8 cellular contexts compared by ENCODE assay signal in the genomic region with DNA sequence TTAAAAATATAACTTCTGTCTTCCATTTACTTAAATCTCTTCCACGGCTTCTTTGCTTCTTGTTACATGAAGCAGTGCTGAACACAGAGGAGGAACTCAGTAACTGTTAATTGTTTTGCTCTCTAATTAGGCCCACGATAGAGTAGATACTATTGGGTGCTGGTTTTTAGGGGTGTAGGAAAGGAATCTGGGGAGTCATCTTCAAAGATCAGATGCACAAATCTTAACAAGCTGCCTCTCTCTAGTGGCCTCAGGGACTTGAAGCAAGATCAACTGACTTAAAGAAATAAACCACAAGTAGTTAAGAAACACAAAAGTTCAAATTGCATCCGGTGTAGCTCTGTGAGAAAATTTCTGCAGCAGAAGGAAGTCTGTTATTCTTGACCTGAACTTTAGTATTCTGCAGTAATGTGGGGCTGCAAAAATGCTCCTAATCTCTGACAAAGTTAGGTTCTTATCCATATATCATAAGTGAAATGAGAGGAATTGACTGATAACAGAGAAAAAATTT. TPM values are rescaled to one million over a fixed set of nuclear protein-coding genes. Genes with fewer than 3 reads are reported as not detected.
DNase-seq lines count a peak whose midpoint lies in the region; ATAC-seq, FAIRE-seq and TF ChIP-seq lines count a peak whose summit lies in the region.

No MANE protein-coding gene starts in this region.

- intact Hi-C loops in breast epithelium (cut with DNase I; ENCODE audit: low total_unique reads): no loop called here

- no peaks in the 10 kb centered on the region for H3K27me3 ChIP-seq in breast epithelium

- no peaks in the 10 kb centered on the region for H3K9me3 ChIP-seq in breast epithelium

- peak overlapping the region in 1 of 2 donors; percentile 39 for H3K27ac ChIP-seq in breast epithelium

- TF ChIP-seq CTCF in NB4 (IDR thresholded peaks at IDR 0.05; ENCODE audit: low read depth, low read length) (no peak), fibroblast of pulmonary artery (IDR thresholded peaks at IDR 0.05; ENCODE audit: low read length, missing control alignments) (no peak), breast epithelium (IDR thresholded peaks at IDR 0.05) (no peak)

- no peaks in the 10 kb centered on the region for H3K36me3 ChIP-seq in breast epithelium

- FAIRE-seq in GM12891 (lab: Jason Lieb, UNC): peak; percentile 69

- peak; percentile 90 for ATAC-seq in GM21737 (IDR thresholded peaks at IDR 0.05; ENCODE audit: unreplicated experiment)

- H3K4me3 ChIP-seq in NB4 (ENCODE audit: low read depth, low read length): peak overlapping the region; percentile 21
- no peak overlapping the region for H3K4me3 ChIP-seq in fibroblast of pulmonary artery (replicated peaks; ENCODE audit: low read depth, low read length)
- H3K4me3 ChIP-seq in breast epithelium: no peak overlapping the region

- TF ChIP-seq POLR2A in GM12891 (IDR thresholded peaks at IDR 0.05; ENCODE audit: low read depth, low read length): no peak
- TF ChIP-seq POLR2A in NB4 (IDR thresholded peaks at IDR 0.05; ENCODE audit: extremely low read depth, insufficient read length): no peak
- no peak for TF ChIP-seq POLR2A in breast epithelium (IDR thresholded peaks at IDR 0.05)

- H3K4me1 ChIP-seq in breast epithelium: peaks cover 0 to 4% of the 10 kb centered on the region in 2 donors

- DNase-seq in GM12891 (ENCODE audit: insufficient read length, low spot score) (no peak), NB4 (ENCODE audit: low read depth) (peak; percentile 89), fibroblast of pulmonary artery (ENCODE audit: low read depth) (peak; percentile 72), hypothalamus (lab: John Stamatoyannopoulos, UW) (no peak), breast epithelium (ENCODE audit: low spot score in 2 of 2) (no peak), NCI-H2196 treated with DMSO at 0.1 percent for 48 hours (lab: John Stamatoyannopoulos, UW; ENCODE audit: unreplicated experiment) (no peak), NCI-H187 treated with DMSO at 0.1 percent for 48 hours (lab: John Stamatoyannopoulos, UW) (no peak)

TF ChIP-seq in GM12891, 5 proteins besides CTCF, POLR2A, EP300 and RAD21:
- no peak for TF ChIP-seq SPI1 (IDR thresholded peaks at IDR 0.05; ENCODE audit: low read depth, low read length)
- no peak for TF ChIP-seq POU2F2 (IDR thresholded peaks at IDR 0.05; ENCODE audit: low read depth, low read length)
- TF ChIP-seq TAF1 (IDR thresholded peaks at IDR 0.05; ENCODE audit: low read depth, low read length): peak; percentile 24; the same call in 1 of the 2 replicates

RNA-seq across cellular contexts. Expression of gene CHST2, which starts 51.6 kb away (rescaled TPM):
- 21.8 TPM for polyA plus RNA-seq in GM12891 (2012; ENCODE audit: low read depth, missing spikeins)
- 1 to 10 TPM; 3.0 to 6.9 (median 4.5) TPM for total RNA-seq in breast epithelium

Comparison
In these comparisons a context has a peak if more than half of its experiments do, and no peak if none do; other contexts are left out.
1. DNase-seq: peak in NB4 (single experiment) and fibroblast of pulmonary artery (single experiment); none in GM12891 (single experiment), hypothalamus (0 of 51), breast epithelium (0 of 2), NCI-H2196 treated with DMSO at 0.1 percent for 48 hours (single experiment) and NCI-H187 treated with DMSO at 0.1 percent for 48 hours (single experiment).